ENCODE assay signal across 8 cellular contexts in the genomic region with DNA sequence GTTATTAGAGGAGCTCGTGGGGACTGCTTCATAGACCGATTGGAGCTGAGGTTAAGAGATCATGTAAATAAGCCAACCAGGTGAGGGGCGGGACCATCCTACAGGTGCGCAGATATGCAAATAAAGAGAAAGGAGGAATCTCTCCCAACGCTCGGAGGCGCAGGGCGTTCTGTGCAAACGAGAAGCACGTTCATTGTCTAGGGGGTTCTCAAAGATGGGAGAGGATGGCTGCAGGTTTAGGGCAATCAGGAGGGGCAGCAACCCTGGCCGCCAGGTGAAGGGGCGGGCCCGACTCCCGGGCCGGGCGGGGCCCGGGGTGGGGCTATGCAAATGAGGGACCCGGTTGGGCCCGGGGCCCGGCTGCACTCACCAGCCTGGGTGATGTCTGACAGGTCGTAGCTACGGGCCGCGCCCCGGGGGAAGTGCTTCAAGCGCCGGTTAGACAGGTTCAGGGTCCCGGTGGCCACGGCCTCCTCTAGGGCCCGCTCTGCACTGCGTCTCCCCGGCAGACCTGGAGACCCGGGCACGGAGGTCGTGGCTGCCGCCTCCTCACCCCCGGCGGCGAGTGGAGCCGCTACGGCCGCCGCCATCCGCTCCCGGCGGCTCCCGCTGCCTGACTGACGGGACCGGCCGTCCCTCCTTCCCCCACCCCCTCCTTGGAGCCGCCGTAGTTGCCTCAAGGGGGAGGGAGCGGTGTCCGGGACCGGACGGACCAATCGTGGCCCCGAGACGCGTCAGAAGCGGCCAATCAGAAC. TPM values are rescaled to one million over a fixed set of nuclear protein-coding genes. Genes with fewer than 3 reads are reported as not detected.
DNase-seq lines count a peak whose midpoint lies in the region; ATAC-seq and TF ChIP-seq lines count a peak whose summit lies in the region.

A gene with protein sequence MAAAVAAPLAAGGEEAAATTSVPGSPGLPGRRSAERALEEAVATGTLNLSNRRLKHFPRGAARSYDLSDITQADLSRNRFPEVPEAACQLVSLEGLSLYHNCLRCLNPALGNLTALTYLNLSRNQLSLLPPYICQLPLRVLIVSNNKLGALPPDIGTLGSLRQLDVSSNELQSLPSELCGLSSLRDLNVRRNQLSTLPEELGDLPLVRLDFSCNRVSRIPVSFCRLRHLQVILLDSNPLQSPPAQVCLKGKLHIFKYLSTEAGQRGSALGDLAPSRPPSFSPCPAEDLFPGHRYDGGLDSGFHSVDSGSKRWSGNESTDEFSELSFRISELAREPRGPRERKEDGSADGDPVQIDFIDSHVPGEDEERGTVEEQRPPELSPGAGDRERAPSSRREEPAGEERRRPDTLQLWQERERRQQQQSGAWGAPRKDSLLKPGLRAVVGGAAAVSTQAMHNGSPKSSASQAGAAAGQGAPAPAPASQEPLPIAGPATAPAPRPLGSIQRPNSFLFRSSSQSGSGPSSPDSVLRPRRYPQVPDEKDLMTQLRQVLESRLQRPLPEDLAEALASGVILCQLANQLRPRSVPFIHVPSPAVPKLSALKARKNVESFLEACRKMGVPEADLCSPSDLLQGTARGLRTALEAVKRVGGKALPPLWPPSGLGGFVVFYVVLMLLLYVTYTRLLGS (minus strand): TSS at position 619 of the 755 bp plus-strand sequence. CDS start 29 bp downstream, at position 590.

- H3K36me3 ChIP-seq in upper lobe of right lung, result peaks cover 25% of the 10 kb centered on the region

- H3K9me3 ChIP-seq in upper lobe of right lung, result no peaks in the 10 kb centered on the region

- no peaks in the 10 kb centered on the region for H3K36me3 Mint-ChIP-seq in naive B cell

- intact Hi-C loops in upper lobe of right lung (cut with DNase I), result no loop called here

- no peak for TF ChIP-seq CTCF in upper lobe of right lung (IDR thresholded peaks at IDR 0.05)

- peak; percentile 29 for ATAC-seq in GM18505 (IDR thresholded peaks at IDR 0.05; ENCODE audit: unreplicated experiment)
- ATAC-seq in HG02642 (IDR thresholded peaks at IDR 0.05; ENCODE audit: poor library complexity, unreplicated experiment), result peak; percentile 35
- ATAC-seq in naive B cell (ENCODE audit: low read depth in 2 of 2), result peak; percentile 15 to 19
- ATAC-seq in upper lobe of right lung, result peak; percentile 35
- ATAC-seq in HG03139 (IDR thresholded peaks at IDR 0.05; ENCODE audit: unreplicated experiment), result no peak

- H3K27ac Mint-ChIP-seq in naive B cell, result peak within 1 kb of the TSS; percentile 39 to 100 (median 98)

- H3K4me1 Mint-ChIP-seq in naive B cell, result peaks cover 35 to 46% (median 44%) of the 10 kb centered on the region in 3 donors

- H3K27me3 ChIP-seq in upper lobe of right lung, result no peaks in the 10 kb centered on the region

- H3K27me3 Mint-ChIP-seq in naive B cell, result peaks cover 5 to 15% (median 7%) of the 10 kb centered on the region in 3 donors

- H3K27ac ChIP-seq in epithelial cell of prostate (peak within 1 kb of the TSS; percentile 96), upper lobe of right lung (peak within 1 kb of the TSS; percentile 99)

- TF ChIP-seq POLR2A in GM18505 (IDR thresholded peaks at IDR 0.05; ENCODE audit: borderline replicate concordance, extremely low read depth, insufficient read depth, insufficient read length), result peak; percentile 98

- no peaks in the 10 kb centered on the region for H3K9me3 Mint-ChIP-seq in naive B cell

- peak within 1 kb of the TSS; percentile 98 for H3K4me3 ChIP-seq in upper lobe of right lung

- DNase-seq in NCI-H2196 treated with DMSO at 0.1 percent for 48 hours (lab: John Stamatoyannopoulos, UW; ENCODE audit: unreplicated experiment) (peak; percentile 36), epithelial cell of prostate (ENCODE audit: low read depth, low spot score) (peak; percentile 12), naive B cell (peak; percentile 71), upper lobe of right lung (peak; percentile 88)
- DNase-seq in activated CD8-positive, alpha-beta memory T cell treated with anti-CD3 and anti-CD28 coated beads, Interleukin-2, amount 50 U/mL, for 48 hours, result peak; percentile 83

- peaks cover 41% of the 10 kb centered on the region for H3K4me1 ChIP-seq in upper lobe of right lung

- H3K4me3 Mint-ChIP-seq in naive B cell, result peak within 1 kb of the TSS; percentile 95 to 99 (median 97)

RNA-seq across cellular contexts. Expression of the gene that starts here (rescaled TPM):
- 100 to 1,000 TPM in 4 of 6 donors, 10 to 100 TPM in 2; 81.4 to 172 (median 106) TPM for polyA plus RNA-seq in naive B cell (ENCODE audit: low read depth in 6 of 6)
- total RNA-seq in upper lobe of right lung, result 88.0 TPM

Comparison
In these comparisons a context has a peak if more than half of its experiments do, and no peak if none do; other contexts are left out.
1. DNase-seq: peak in every context shown above with its lines; median percentile 88 in upper lobe of right lung; 83 in activated CD8-positive, alpha-beta memory T cell treated with anti-CD3 and anti-CD28 coated beads, Interleukin-2, amount 50 U/mL, for 48 hours; 71 in naive B cell; 36 in NCI-H2196 treated with DMSO at 0.1 percent for 48 hours; 12 in epithelial cell of prostate.